Comparison of ENCODE assay signal across 1 cellular context in genomic region chr1:15835741-15836510, GRCh38.
A peak's percentile ranks its signal among the peaks of the same experiment; 100 is the strongest.
TF ChIP-seq lines count a peak whose summit lies in the region.

No MANE protein-coding gene starts in this region.

TF ChIP-seq in K562, 482 proteins besides CTCF, POLR2A, EP300 and RAD21 (continued from another document and continues in another):
- TF ChIP-seq HES1 (IDR thresholded peaks at IDR 0.05; ENCODE audit: low read depth), result no peak
- no peak for TF ChIP-seq NFATC3 (IDR thresholded peaks at IDR 0.05)
- TF ChIP-seq ZNF592 (IDR thresholded peaks at IDR 0.05), result peak; percentile 96
- TF ChIP-seq SAP30 (IDR thresholded peaks at IDR 0.05; ENCODE audit: borderline replicate concordance, insufficient read depth, low read depth, low read length, poor library complexity, severe bottlenecking), result no peak
- TF ChIP-seq FOXJ3 (CRISPR knock-in tag; IDR thresholded peaks at IDR 0.05), result no peak
- TF ChIP-seq ZSCAN29 (IDR thresholded peaks at IDR 0.05), result no peak
- TF ChIP-seq SIN3B (IDR thresholded peaks at IDR 0.05; ENCODE audit: low read depth), result peak; percentile 43; the same call in 1 of the 2 replicates
- TF ChIP-seq NBN (IDR thresholded peaks at IDR 0.05; ENCODE audit: low read depth), result peak; percentile 83; the same call in 1 of the 2 replicates
- no peak for TF ChIP-seq U2AF1 (optimal IDR thresholded peaks at IDR 0.05; ENCODE audit: low read depth, low read length)
- TF ChIP-seq CSDE1 (IDR thresholded peaks at IDR 0.05), result peak in 1 of 2 experiments; percentile 49; a peak in 1 of 4 replicates
- peak; percentile 62; the same call in 1 of the 2 replicates for TF ChIP-seq JUND (IDR thresholded peaks at IDR 0.05; ENCODE audit: borderline replicate concordance, low read depth, low read length)
- peak; percentile 67; the same call in 1 of the 3 replicates for TF ChIP-seq JUND (tag; IDR thresholded peaks at IDR 0.05; ENCODE audit: borderline replicate concordance, low read depth, low read length)
- TF ChIP-seq ZBTB1 (CRISPR knock-in tag; IDR thresholded peaks at IDR 0.05; ENCODE audit: borderline replicate concordance, low read depth), result no peak
- TF ChIP-seq PREB (CRISPR knock-in tag; IDR thresholded peaks at IDR 0.05), result no peak
- no peak; the same call in 1 of the 2 replicates for TF ChIP-seq TFE3 (CRISPR knock-in tag; IDR thresholded peaks at IDR 0.05)
- no peak; a peak in 1 of 4 replicates for TF ChIP-seq TRIM24 (IDR thresholded peaks at IDR 0.05)
- TF ChIP-seq, protein P1, sequence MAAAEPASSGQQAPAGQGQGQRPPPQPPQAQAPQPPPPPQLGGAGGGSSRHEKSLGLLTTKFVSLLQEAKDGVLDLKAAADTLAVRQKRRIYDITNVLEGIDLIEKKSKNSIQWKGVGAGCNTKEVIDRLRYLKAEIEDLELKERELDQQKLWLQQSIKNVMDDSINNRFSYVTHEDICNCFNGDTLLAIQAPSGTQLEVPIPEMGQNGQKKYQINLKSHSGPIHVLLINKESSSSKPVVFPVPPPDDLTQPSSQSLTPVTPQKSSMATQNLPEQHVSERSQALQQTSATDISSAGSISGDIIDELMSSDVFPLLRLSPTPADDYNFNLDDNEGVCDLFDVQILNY (CRISPR knock-in tag; IDR thresholded peaks at IDR 0.05), result peak; percentile 52; the same call in 1 of the 2 replicates
- peak; percentile 68 to 93 (median 77) for TF ChIP-seq YY1 (IDR thresholded peaks at IDR 0.05; ENCODE audit: borderline replicate concordance in 1 of 3, control insufficient read depth in 1 of 3, extremely low read depth in 1 of 3, insufficient read depth in 3 of 3, insufficient read length in 1 of 3, insufficient replicate concordance in 2 of 3, low read depth in 1 of 3, low read length in 2 of 3)
- peak; percentile 46; the same call in 1 of the 2 replicates for TF ChIP-seq TEAD2 (tag; IDR thresholded peaks at IDR 0.05)
- no peak for TF ChIP-seq ILK (tag; IDR thresholded peaks at IDR 0.05; ENCODE audit: borderline replicate concordance, low read depth)
- TF ChIP-seq XRCC4 (IDR thresholded peaks at IDR 0.05; ENCODE audit: extremely low read depth, insufficient read depth, insufficient read length), result no peak
- TF ChIP-seq SLC30A9 (CRISPR knock-in tag; IDR thresholded peaks at IDR 0.05), result no peak
- no peak for TF ChIP-seq DDX20 (tag; IDR thresholded peaks at IDR 0.05; ENCODE audit: low read depth)
- peak; percentile 89 for TF ChIP-seq EP400 (IDR thresholded peaks at IDR 0.05)
- no peak for TF ChIP-seq PCBP1 (IDR thresholded peaks at IDR 0.05; ENCODE audit: low read depth, low read length, poor library complexity, severe bottlenecking)
- TF ChIP-seq ZNF217 (CRISPR knock-in tag; IDR thresholded peaks at IDR 0.05), result no peak
- TF ChIP-seq, protein P2, sequence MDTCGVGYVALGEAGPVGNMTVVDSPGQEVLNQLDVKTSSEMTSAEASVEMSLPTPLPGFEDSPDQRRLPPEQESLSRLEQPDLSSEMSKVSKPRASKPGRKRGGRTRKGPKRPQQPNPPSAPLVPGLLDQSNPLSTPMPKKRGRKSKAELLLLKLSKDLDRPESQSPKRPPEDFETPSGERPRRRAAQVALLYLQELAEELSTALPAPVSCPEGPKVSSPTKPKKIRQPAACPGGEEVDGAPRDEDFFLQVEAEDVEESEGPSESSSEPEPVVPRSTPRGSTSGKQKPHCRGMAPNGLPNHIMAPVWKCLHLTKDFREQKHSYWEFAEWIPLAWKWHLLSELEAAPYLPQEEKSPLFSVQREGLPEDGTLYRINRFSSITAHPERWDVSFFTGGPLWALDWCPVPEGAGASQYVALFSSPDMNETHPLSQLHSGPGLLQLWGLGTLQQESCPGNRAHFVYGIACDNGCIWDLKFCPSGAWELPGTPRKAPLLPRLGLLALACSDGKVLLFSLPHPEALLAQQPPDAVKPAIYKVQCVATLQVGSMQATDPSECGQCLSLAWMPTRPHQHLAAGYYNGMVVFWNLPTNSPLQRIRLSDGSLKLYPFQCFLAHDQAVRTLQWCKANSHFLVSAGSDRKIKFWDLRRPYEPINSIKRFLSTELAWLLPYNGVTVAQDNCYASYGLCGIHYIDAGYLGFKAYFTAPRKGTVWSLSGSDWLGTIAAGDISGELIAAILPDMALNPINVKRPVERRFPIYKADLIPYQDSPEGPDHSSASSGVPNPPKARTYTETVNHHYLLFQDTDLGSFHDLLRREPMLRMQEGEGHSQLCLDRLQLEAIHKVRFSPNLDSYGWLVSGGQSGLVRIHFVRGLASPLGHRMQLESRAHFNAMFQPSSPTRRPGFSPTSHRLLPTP (IDR thresholded peaks at IDR 0.05; ENCODE audit: borderline replicate concordance, extremely low read depth, insufficient read length), result no peak
- TF ChIP-seq PHF20 (IDR thresholded peaks at IDR 0.05; ENCODE audit: partially characterized antibody), result peak; percentile 54
- TF ChIP-seq ZNF398 (CRISPR knock-in tag; IDR thresholded peaks at IDR 0.05), result no peak
- TF ChIP-seq KAT8 (IDR thresholded peaks at IDR 0.05; ENCODE audit: low read depth), result no peak
- no peak for TF ChIP-seq ZNF449 (CRISPR knock-in tag; IDR thresholded peaks at IDR 0.05)
- TF ChIP-seq ZNF324 (CRISPR knock-in tag; IDR thresholded peaks at IDR 0.05), result no peak
- no peak for TF ChIP-seq ZNF445 (CRISPR knock-in tag; IDR thresholded peaks at IDR 0.05; ENCODE audit: low read depth)
- no peak for TF ChIP-seq ZC3H4 (CRISPR knock-in tag; IDR thresholded peaks at IDR 0.05; ENCODE audit: borderline replicate concordance)
- no peak for TF ChIP-seq CEBPZ (IDR thresholded peaks at IDR 0.05; ENCODE audit: borderline replicate concordance, low read depth, low read length)
- TF ChIP-seq HDAC2 (IDR thresholded peaks at IDR 0.05), result peak; percentile 50; the same call in 1 of the 2 replicates
- TF ChIP-seq FOSL1 (tag; conservative IDR thresholded peaks at IDR 0.05), result no peak; the same call in 1 of the 2 replicates
- TF ChIP-seq GABPB1 (CRISPR knock-in tag; IDR thresholded peaks at IDR 0.05), result peak; percentile 78
